In genomic region chr19:39833464-39834286, GRCh38 we compare ENCODE assay signal across 1 cellular context.
TF ChIP-seq lines count a peak whose summit lies in the region.

TSS of gene DYRK1B (minus strand) at chr19:39834162. CDS start at chr19:39831867, 2,295 bp downstream.

TF ChIP-seq in GM12878, 131 proteins besides CTCF, POLR2A, EP300 and RAD21 (continued from another document and continues in another):
- peak; percentile 96 to 97 for TF ChIP-seq BHLHE40 (IDR thresholded peaks at IDR 0.05; ENCODE audit: borderline replicate concordance in 1 of 2, low read depth in 2 of 2, low read length in 1 of 2)
- TF ChIP-seq ZNF217 (IDR thresholded peaks at IDR 0.05), result no peak
- TF ChIP-seq MEF2A (IDR thresholded peaks at IDR 0.05; ENCODE audit: insufficient read depth, low read depth, low read length), result 0 out of 2 replicates have a peak, but pooled peaks have one; percentile 7
- TF ChIP-seq SMARCA5 (IDR thresholded peaks at IDR 0.05), result 0 out of 2 replicates have a peak, but pooled peaks have one; percentile 9
- TF ChIP-seq CEBPB (IDR thresholded peaks at IDR 0.05; ENCODE audit: borderline replicate concordance in 1 of 2, low read depth in 2 of 2, low read length in 2 of 2), result peak in 1 of 2 experiments; percentile 50; a peak in 1 of 4 replicates
- no peak for TF ChIP-seq ESRRA (IDR thresholded peaks at IDR 0.05; ENCODE audit: low read length)
- TF ChIP-seq REST (IDR thresholded peaks at IDR 0.05; ENCODE audit: low read depth, low read length), result no peak
- TF ChIP-seq SUPT20H (IDR thresholded peaks at IDR 0.05; ENCODE audit: borderline replicate concordance, control insufficient read depth, low read depth, low read length), result no peak
- TF ChIP-seq SKIL (IDR thresholded peaks at IDR 0.05; ENCODE audit: low read depth, poor library complexity, severe bottlenecking), result no peak
- peak; percentile 89 for TF ChIP-seq CHD2 (IDR thresholded peaks at IDR 0.05; ENCODE audit: borderline replicate concordance, low read depth, low read length)
- TF ChIP-seq KLF5 (IDR thresholded peaks at IDR 0.05; ENCODE audit: partially characterized antibody), result peak; percentile 52
- peak; percentile 68 for TF ChIP-seq BCL3 (IDR thresholded peaks at IDR 0.05; ENCODE audit: borderline replicate concordance, insufficient read depth, low read depth, low read length, poor library complexity, severe bottlenecking)
- no peak for TF ChIP-seq ZBTB11 (CRISPR knock-in tag; IDR thresholded peaks at IDR 0.05)
- no peak for TF ChIP-seq WRNIP1 (IDR thresholded peaks at IDR 0.05; ENCODE audit: borderline replicate concordance, low read depth, low read length)
- TF ChIP-seq ZBED1 (IDR thresholded peaks at IDR 0.05; ENCODE audit: borderline replicate concordance), result no peak; the same call in 1 of the 2 replicates
- peak; percentile 57; the same call in 1 of the 2 replicates for TF ChIP-seq CREB1 (IDR thresholded peaks at IDR 0.05; ENCODE audit: low read depth)
- TF ChIP-seq PRDM15 (CRISPR knock-in tag; IDR thresholded peaks at IDR 0.05), result no peak
- TF ChIP-seq ATF3 (IDR thresholded peaks at IDR 0.05; ENCODE audit: borderline replicate concordance, extremely low read depth, low read depth, low read length), result peak; percentile 97
- no peak for TF ChIP-seq CBX5 (IDR thresholded peaks at IDR 0.05; ENCODE audit: low read depth)
- no peak for TF ChIP-seq KAT2A (conservative IDR thresholded peaks at IDR 0.05; ENCODE audit: control insufficient read depth, low read depth, low read length)
- TF ChIP-seq RAD51 (IDR thresholded peaks at IDR 0.05), result peak; percentile 97
- no peak for TF ChIP-seq NFIC (IDR thresholded peaks at IDR 0.05; ENCODE audit: low read depth, low read length)
- TF ChIP-seq SP1 (IDR thresholded peaks at IDR 0.05; ENCODE audit: low read depth, low read length), result peak; percentile 95
- no peak for TF ChIP-seq IKZF2 (IDR thresholded peaks at IDR 0.05)
- peak; percentile 35; the same call in 1 of the 2 replicates for TF ChIP-seq PML (IDR thresholded peaks at IDR 0.05; ENCODE audit: low read length)
- TF ChIP-seq E2F4 (IDR thresholded peaks at IDR 0.05; ENCODE audit: low read depth, low read length), result 0 out of 2 replicates have a peak, but pooled peaks have one; percentile 14
- TF ChIP-seq ZBTB4 (CRISPR knock-in tag; IDR thresholded peaks at IDR 0.05), result no peak
- no peak for TF ChIP-seq EZH2 (IDR thresholded peaks at IDR 0.05; ENCODE audit: borderline replicate concordance, control insufficient read depth, low read depth, low read length)
- no peak for TF ChIP-seq TCF7 (IDR thresholded peaks at IDR 0.05; ENCODE audit: borderline replicate concordance)
- TF ChIP-seq MTA2 (IDR thresholded peaks at IDR 0.05; ENCODE audit: low read depth), result no peak
- TF ChIP-seq ZNF592 (IDR thresholded peaks at IDR 0.05), result no peak
